ENCODE assay signal across 1 cellular context in the genomic region with DNA sequence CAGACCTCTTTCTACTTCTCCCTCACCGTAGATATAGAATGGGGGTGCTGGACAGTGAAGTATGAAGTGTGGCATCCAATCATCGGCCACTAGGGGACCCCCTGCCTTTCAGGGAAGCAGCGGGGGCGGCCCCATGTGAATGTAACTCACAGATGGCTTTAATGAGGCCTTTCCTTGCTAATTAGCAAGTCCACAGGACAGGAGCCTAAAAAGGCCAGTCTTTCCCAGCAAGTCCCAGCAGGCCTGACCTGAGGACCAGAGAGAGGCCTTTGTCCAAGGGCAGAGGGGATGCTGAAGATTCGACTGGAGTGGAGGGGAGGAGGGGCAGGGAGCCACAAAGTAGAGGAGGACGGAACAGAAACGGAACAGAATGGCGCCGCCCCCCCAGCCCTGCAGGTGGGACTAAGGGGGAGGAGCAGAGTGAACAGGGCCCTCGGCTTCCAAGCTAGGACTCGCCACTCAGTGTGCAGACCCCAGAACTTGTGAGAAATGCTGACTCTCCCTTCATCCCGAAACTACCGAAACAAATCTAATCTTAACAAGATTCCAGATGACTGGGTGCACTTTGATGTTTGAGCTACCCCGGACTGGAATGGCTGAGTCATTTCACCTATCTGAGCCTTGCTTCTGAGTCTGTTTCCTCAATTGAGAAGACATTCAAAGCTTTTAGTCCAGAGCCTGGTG.
TF ChIP-seq lines count a peak whose summit lies in the region.

No MANE protein-coding gene starts in this region.

TF ChIP-seq in K562, 482 proteins besides CTCF, POLR2A, EP300 and RAD21 (continued from another document and continues in another):
- no peak for TF ChIP-seq SAP30 (IDR thresholded peaks at IDR 0.05; ENCODE audit: borderline replicate concordance, insufficient read depth, low read depth, low read length, poor library complexity, severe bottlenecking)
- no peak for TF ChIP-seq PHTF2 (CRISPR knock-in tag; IDR thresholded peaks at IDR 0.05)
- TF ChIP-seq E2F4 (CRISPR knock-in tag; IDR thresholded peaks at IDR 0.05; ENCODE audit: low read depth), result no peak
- no peak for TF ChIP-seq STAT5B (CRISPR knock-in tag; IDR thresholded peaks at IDR 0.05)
- no peak for TF ChIP-seq ZNF384 (IDR thresholded peaks at IDR 0.05; ENCODE audit: low read depth, low read length)
- TF ChIP-seq HNRNPK (IDR thresholded peaks at IDR 0.05; ENCODE audit: low read depth, low read length, poor library complexity, severe bottlenecking), result no peak
- no peak for TF ChIP-seq ZZZ3 (IDR thresholded peaks at IDR 0.05)
- TF ChIP-seq TAL1 (IDR thresholded peaks at IDR 0.05), result peak; percentile 35; the same call in 1 of the 2 replicates
- no peak for TF ChIP-seq MCM3 (IDR thresholded peaks at IDR 0.05)
- TF ChIP-seq, protein P1, sequence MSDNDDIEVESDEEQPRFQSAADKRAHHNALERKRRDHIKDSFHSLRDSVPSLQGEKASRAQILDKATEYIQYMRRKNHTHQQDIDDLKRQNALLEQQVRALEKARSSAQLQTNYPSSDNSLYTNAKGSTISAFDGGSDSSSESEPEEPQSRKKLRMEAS (CRISPR knock-in tag; IDR thresholded peaks at IDR 0.05), result peak; percentile 44; the same call in 1 of the 2 replicates
- TF ChIP-seq HDAC1 (IDR thresholded peaks at IDR 0.05), result peak; percentile 19 to 57; a peak in 1 of 4 replicates
- TF ChIP-seq ZNF436 (CRISPR knock-in tag; IDR thresholded peaks at IDR 0.05), result no peak
- TF ChIP-seq MYC (IDR thresholded peaks at IDR 0.05; ENCODE audit: low read depth, low read length), result no peak; the same call in 1 of the 2 replicates
- no peak for TF ChIP-seq MYC (CRISPR knock-in tag; IDR thresholded peaks at IDR 0.05; ENCODE audit: borderline replicate concordance, low read depth)
- TF ChIP-seq DACH1 (IDR thresholded peaks at IDR 0.05; ENCODE audit: partially characterized antibody), result no peak
- TF ChIP-seq BMI1 (IDR thresholded peaks at IDR 0.05; ENCODE audit: low read length), result no peak
- TF ChIP-seq MCM5 (IDR thresholded peaks at IDR 0.05; ENCODE audit: low read depth), result no peak
- TF ChIP-seq CBX2 (IDR thresholded peaks at IDR 0.05; ENCODE audit: insufficient read depth, low read length, poor library complexity, severe bottlenecking), result no peak
- TF ChIP-seq, protein P2, sequence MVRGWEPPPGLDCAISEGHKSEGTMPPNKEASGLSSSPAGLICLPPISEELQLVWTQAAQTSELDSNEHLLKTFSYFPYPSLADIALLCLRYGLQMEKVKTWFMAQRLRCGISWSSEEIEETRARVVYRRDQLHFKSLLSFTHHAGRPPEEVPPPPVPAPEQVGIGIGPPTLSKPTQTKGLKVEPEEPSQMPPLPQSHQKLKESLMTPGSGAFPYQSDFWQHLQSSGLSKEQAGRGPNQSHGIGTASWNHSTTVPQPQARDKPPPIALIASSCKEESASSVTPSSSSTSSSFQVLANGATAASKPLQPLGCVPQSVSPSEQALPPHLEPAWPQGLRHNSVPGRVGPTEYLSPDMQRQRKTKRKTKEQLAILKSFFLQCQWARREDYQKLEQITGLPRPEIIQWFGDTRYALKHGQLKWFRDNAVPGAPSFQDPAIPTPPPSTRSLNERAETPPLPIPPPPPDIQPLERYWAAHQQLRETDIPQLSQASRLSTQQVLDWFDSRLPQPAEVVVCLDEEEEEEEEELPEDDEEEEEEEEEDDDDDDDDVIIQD (CRISPR knock-in tag; IDR thresholded peaks at IDR 0.05), result no peak
- TF ChIP-seq PRMT5 (CRISPR knock-in tag; IDR thresholded peaks at IDR 0.05), result no peak
- TF ChIP-seq CC2D1A (IDR thresholded peaks at IDR 0.05), result peak; percentile 96
- peak; percentile 52; the same call in 1 of the 2 replicates for TF ChIP-seq HDAC2 (IDR thresholded peaks at IDR 0.05)
- no peak for TF ChIP-seq RFX7 (CRISPR knock-in tag; IDR thresholded peaks at IDR 0.05)
- TF ChIP-seq, protein P3, sequence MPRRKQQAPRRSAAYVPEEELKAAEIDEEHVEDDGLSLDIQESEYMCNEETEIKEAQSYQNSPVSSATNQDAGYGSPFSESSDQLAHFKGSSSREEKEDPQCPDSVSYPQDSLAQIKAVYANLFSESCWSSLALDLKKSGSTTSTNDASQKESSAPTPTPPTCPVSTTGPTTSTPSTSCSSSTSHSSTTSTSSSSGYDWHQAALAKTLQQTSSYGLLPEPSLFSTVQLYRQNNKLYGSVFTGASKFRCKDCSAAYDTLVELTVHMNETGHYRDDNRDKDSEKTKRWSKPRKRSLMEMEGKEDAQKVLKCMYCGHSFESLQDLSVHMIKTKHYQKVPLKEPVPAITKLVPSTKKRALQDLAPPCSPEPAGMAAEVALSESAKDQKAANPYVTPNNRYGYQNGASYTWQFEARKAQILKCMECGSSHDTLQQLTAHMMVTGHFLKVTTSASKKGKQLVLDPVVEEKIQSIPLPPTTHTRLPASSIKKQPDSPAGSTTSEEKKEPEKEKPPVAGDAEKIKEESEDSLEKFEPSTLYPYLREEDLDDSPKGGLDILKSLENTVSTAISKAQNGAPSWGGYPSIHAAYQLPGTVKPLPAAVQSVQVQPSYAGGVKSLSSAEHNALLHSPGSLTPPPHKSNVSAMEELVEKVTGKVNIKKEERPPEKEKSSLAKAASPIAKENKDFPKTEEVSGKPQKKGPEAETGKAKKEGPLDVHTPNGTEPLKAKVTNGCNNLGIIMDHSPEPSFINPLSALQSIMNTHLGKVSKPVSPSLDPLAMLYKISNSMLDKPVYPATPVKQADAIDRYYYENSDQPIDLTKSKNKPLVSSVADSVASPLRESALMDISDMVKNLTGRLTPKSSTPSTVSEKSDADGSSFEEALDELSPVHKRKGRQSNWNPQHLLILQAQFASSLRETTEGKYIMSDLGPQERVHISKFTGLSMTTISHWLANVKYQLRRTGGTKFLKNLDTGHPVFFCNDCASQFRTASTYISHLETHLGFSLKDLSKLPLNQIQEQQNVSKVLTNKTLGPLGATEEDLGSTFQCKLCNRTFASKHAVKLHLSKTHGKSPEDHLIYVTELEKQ (CRISPR knock-in tag; IDR thresholded peaks at IDR 0.05), result no peak
- no peak for TF ChIP-seq PURB (CRISPR knock-in tag; IDR thresholded peaks at IDR 0.05; ENCODE audit: low read depth)
- TF ChIP-seq PHF21A (IDR thresholded peaks at IDR 0.05; ENCODE audit: borderline replicate concordance, low read depth), result 0 out of 2 replicates have a peak, but pooled peaks have one; percentile 52
- TF ChIP-seq ZNF24 (IDR thresholded peaks at IDR 0.05), result no peak
- no peak for TF ChIP-seq ZSCAN32 (CRISPR knock-in tag; IDR thresholded peaks at IDR 0.05)
- no peak for TF ChIP-seq SMARCA5 (IDR thresholded peaks at IDR 0.05)
- no peak for TF ChIP-seq RFX1 (IDR thresholded peaks at IDR 0.05)
- TF ChIP-seq ZNF263 (CRISPR knock-in tag; IDR thresholded peaks at IDR 0.05; ENCODE audit: borderline replicate concordance), result peak; percentile 95
- TF ChIP-seq DPF2 (IDR thresholded peaks at IDR 0.05), result peak; percentile 90
- peak; percentile 89 for TF ChIP-seq FOSL1 (tag; conservative IDR thresholded peaks at IDR 0.05)
- TF ChIP-seq DDX20 (tag; IDR thresholded peaks at IDR 0.05; ENCODE audit: low read depth), result no peak
- TF ChIP-seq ZEB2 (IDR thresholded peaks at IDR 0.05), result peak; percentile 73; the same call in 1 of the 2 replicates
- TF ChIP-seq, protein P4, sequence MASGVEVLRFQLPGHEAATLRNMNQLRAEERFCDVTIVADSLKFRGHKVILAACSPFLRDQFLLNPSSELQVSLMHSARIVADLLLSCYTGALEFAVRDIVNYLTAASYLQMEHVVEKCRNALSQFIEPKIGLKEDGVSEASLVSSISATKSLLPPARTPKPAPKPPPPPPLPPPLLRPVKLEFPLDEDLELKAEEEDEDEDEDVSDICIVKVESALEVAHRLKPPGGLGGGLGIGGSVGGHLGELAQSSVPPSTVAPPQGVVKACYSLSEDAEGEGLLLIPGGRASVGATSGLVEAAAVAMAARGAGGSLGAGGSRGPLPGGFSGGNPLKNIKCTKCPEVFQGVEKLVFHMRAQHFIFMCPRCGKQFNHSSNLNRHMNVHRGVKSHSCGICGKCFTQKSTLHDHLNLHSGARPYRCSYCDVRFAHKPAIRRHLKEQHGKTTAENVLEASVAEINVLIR (CRISPR knock-in tag; IDR thresholded peaks at IDR 0.05), result no peak
- peak in 1 of 2 experiments; percentile 5; a peak in 1 of 4 replicates for TF ChIP-seq FOXK2 (conservative IDR thresholded peaks at IDR 0.05 in 1 of 2, IDR thresholded peaks at IDR 0.05 in 1 of 2; ENCODE audit: low read depth in 2 of 2)
- no peak for TF ChIP-seq NCOA4 (IDR thresholded peaks at IDR 0.05; ENCODE audit: partially characterized antibody)
- no peak for TF ChIP-seq ZFPM2 (CRISPR knock-in tag; IDR thresholded peaks at IDR 0.05)
- TF ChIP-seq, protein P5, sequence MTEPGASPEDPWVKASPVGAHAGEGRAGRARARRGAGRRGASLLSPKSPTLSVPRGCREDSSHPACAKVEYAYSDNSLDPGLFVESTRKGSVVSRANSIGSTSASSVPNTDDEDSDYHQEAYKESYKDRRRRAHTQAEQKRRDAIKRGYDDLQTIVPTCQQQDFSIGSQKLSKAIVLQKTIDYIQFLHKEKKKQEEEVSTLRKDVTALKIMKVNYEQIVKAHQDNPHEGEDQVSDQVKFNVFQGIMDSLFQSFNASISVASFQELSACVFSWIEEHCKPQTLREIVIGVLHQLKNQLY (CRISPR knock-in tag; conservative IDR thresholded peaks at IDR 0.05), result no peak
- no peak for TF ChIP-seq ZNF431 (CRISPR knock-in tag; IDR thresholded peaks at IDR 0.05)
- TF ChIP-seq GATA2 (CRISPR knock-in tag; IDR thresholded peaks at IDR 0.05), result no peak
- no peak for TF ChIP-seq SIN3B (IDR thresholded peaks at IDR 0.05; ENCODE audit: low read depth)
- no peak for TF ChIP-seq NFIX (CRISPR knock-in tag; IDR thresholded peaks at IDR 0.05; ENCODE audit: low read depth)
- no peak for TF ChIP-seq RBM25 (IDR thresholded peaks at IDR 0.05; ENCODE audit: low read depth, low read length, severe bottlenecking)
- no peak for TF ChIP-seq SAFB2 (IDR thresholded peaks at IDR 0.05; ENCODE audit: borderline replicate concordance, low read depth, low read length, severe bottlenecking)
- TF ChIP-seq BCOR (IDR thresholded peaks at IDR 0.05), result peak; percentile 43; the same call in 1 of the 2 replicates
- TF ChIP-seq CREBBP (IDR thresholded peaks at IDR 0.05; ENCODE audit: low read depth, low read length), result no peak
- TF ChIP-seq, protein P6, sequence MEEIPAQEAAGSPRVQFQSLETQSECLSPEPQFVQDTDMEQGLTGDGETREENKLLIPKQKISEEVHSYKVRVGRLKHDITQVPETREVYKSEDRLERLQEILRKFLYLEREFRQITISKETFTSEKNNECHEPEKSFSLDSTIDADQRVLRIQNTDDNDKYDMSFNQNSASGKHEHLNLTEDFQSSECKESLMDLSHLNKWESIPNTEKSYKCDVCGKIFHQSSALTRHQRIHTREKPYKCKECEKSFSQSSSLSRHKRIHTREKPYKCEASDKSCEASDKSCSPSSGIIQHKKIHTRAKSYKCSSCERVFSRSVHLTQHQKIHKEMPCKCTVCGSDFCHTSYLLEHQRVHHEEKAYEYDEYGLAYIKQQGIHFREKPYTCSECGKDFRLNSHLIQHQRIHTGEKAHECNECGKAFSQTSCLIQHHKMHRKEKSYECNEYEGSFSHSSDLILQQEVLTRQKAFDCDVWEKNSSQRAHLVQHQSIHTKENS (CRISPR knock-in tag; IDR thresholded peaks at IDR 0.05), result no peak
- no peak for TF ChIP-seq ZNF766 (CRISPR knock-in tag; conservative IDR thresholded peaks at IDR 0.05)
- peak; percentile 29; the same call in 1 of the 2 replicates for TF ChIP-seq RBFOX2 (IDR thresholded peaks at IDR 0.05; ENCODE audit: low read depth, low read length)
- TF ChIP-seq XRCC4 (IDR thresholded peaks at IDR 0.05; ENCODE audit: extremely low read depth, insufficient read depth, insufficient read length), result no peak
- no peak for TF ChIP-seq RFX5 (IDR thresholded peaks at IDR 0.05; ENCODE audit: low read depth, low read length)
- no peak for TF ChIP-seq NCOA1 (IDR thresholded peaks at IDR 0.05; ENCODE audit: low read depth)
- TF ChIP-seq ZNF57 (CRISPR knock-in tag; IDR thresholded peaks at IDR 0.05), result no peak
- no peak for TF ChIP-seq MTA3 (IDR thresholded peaks at IDR 0.05; ENCODE audit: borderline replicate concordance)
- TF ChIP-seq L3MBTL2 (IDR thresholded peaks at IDR 0.05), result no peak; the same call in 1 of the 2 replicates
- TF ChIP-seq JUN (IDR thresholded peaks at IDR 0.05; ENCODE audit: borderline replicate concordance, low read depth, low read length), result peak; percentile 63
- no peak for TF ChIP-seq JUN (CRISPR knock-in tag; IDR thresholded peaks at IDR 0.05; ENCODE audit: borderline replicate concordance)
- TF ChIP-seq NBN (IDR thresholded peaks at IDR 0.05; ENCODE audit: low read depth), result 0 out of 2 replicates have a peak, but pooled peaks have one; percentile 39
- peak; percentile 38; the same call in 1 of the 2 replicates for TF ChIP-seq ZFX (CRISPR knock-in tag; IDR thresholded peaks at IDR 0.05)
- no peak for TF ChIP-seq TBL1XR1 (IDR thresholded peaks at IDR 0.05; ENCODE audit: low read length in 2 of 2)
- TF ChIP-seq MEIS2 (IDR thresholded peaks at IDR 0.05; ENCODE audit: partially characterized antibody), result peak; percentile 8
- TF ChIP-seq ZNF224 (CRISPR knock-in tag; IDR thresholded peaks at IDR 0.05), result no peak
- TF ChIP-seq ZNF143 (CRISPR knock-in tag; IDR thresholded peaks at IDR 0.05), result no peak
- no peak for TF ChIP-seq ZBTB17 (CRISPR knock-in tag; IDR thresholded peaks at IDR 0.05)
- TF ChIP-seq, protein P7, sequence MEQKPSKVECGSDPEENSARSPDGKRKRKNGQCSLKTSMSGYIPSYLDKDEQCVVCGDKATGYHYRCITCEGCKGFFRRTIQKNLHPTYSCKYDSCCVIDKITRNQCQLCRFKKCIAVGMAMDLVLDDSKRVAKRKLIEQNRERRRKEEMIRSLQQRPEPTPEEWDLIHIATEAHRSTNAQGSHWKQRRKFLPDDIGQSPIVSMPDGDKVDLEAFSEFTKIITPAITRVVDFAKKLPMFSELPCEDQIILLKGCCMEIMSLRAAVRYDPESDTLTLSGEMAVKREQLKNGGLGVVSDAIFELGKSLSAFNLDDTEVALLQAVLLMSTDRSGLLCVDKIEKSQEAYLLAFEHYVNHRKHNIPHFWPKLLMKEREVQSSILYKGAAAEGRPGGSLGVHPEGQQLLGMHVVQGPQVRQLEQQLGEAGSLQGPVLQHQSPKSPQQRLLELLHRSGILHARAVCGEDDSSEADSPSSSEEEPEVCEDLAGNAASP (IDR thresholded peaks at IDR 0.05), result no peak
